In genomic region chr6:105388392-105388791, GRCh38 we compare ENCODE assay signal across 21 cellular contexts. TPM values are rescaled to one million over a fixed set of nuclear protein-coding genes. Genes with fewer than 3 reads are reported as not detected.
DNase-seq lines count a peak whose midpoint lies in the region; ATAC-seq and TF ChIP-seq lines count a peak whose summit lies in the region.
"Had no signal": no experiment of that assay in that cellular context is flagged by ENCODE, and none has a peak within 500 bp of the region (broad histone marks: within the 10 kb centered on the region; RNA-seq: fewer than 3 reads in every experiment).

No MANE protein-coding gene starts in this region.

- H2AFZ ChIP-seq in PC-9: no peak overlapping the region

- CTCF ChIA-PET in Caco-2 (lab: Charles Lee): interaction anchor here (1.1 to 1.4 kb wide), 2 partner anchors 14 to 27 kb away, joined by 4 read pairs; partner anchors contain the start of gene PREP
- CTCF ChIA-PET in PC-9 (lab: Charles Lee): interaction anchor here (1.0 kb wide), 1 partner anchor 13 kb away, joined by 4 read pairs; no protein-coding TSS in a partner anchor

- ATAC-seq in mucosa of descending colon: peak; percentile 74
- ATAC-seq in HG02870 (IDR thresholded peaks at IDR 0.05; ENCODE audit: unreplicated experiment): no peak
- ATAC-seq: A549, K562, PC-3 had no signal

- H3K9me3 ChIP-seq in Caco-2 (no peaks in the 10 kb centered on the region), PC-9 (ENCODE audit: insufficient read depth, low read depth) (no peaks in the 10 kb centered on the region), mucosa of descending colon (no peaks in the 10 kb centered on the region)
- H3K9me3 ChIP-seq: A549; BLaER1 treated with 17β-estradiol and CSF1 and Interleukin-3, amounts not matched to agents 10 nM and 100 nM; SJSA1 had no signal

- H3K4me2 ChIP-seq in PC-9: peak overlapping the region; percentile 66
- H3K4me2 ChIP-seq: A549 had no signal

- intact Hi-C loops in Caco-2 (cut with micrococcal nuclease; ENCODE audit: unreplicated experiment) (loop anchor here (1.0 kb wide), 1 partner anchor 14 kb away; no protein-coding TSS in a partner anchor), PC-9 (cut with micrococcal nuclease; ENCODE audit: unreplicated experiment) (loop anchor here (1.0 kb wide), 1 partner anchor 14 kb away; no protein-coding TSS in a partner anchor), mucosa of descending colon (cut with DNase I, micrococcal nuclease) (no loop called here)

- peak overlapping the region; percentile 82 for H3K27ac Mint-ChIP-seq in Caco-2 (ENCODE audit: unreplicated experiment)

- H3K4me3 ChIP-seq in Caco-2 (ENCODE audit: low read depth, low read length) (no peak overlapping the region), PC-9 (peak overlapping the region; percentile 5; the same call in 1 of the 2 replicates), epithelial cell of esophagus (ENCODE audit: low read length) (no peak overlapping the region), mucosa of descending colon (no peak overlapping the region)
- H3K4me3 ChIP-seq: A549; BLaER1 treated with 17β-estradiol and CSF1 and Interleukin-3, amounts not matched to agents 10 nM and 100 nM; K562; SJSA1 had no signal

- TF ChIP-seq CTCF in Caco-2 (IDR thresholded peaks at IDR 0.05; ENCODE audit: insufficient read depth in 1 of 2, low read depth in 1 of 2, low read length in 1 of 2, severe bottlenecking in 1 of 2, unreplicated experiment in 1 of 2) (no peak), PC-9 (conservative IDR thresholded peaks at IDR 0.05) (no peak), epithelial cell of esophagus (IDR thresholded peaks at IDR 0.05; ENCODE audit: insufficient read depth, low read depth, low read length, missing control alignments) (no peak), mucosa of descending colon (IDR thresholded peaks at IDR 0.05) (no peak)

- no TSS peak for BruUV-seq in Caco-2 (replicated peaks; lab: Mats Ljungman, UMichigan)
- no TSS peak for BruUV-seq in PC-9 (replicated peaks; lab: Mats Ljungman, UMichigan)

- peaks cover 33% of the 10 kb centered on the region for H3F3A ChIP-seq in PC-9 (ENCODE audit: insufficient read depth, low read depth)

- H3K9me2 ChIP-seq in PC-9 (ENCODE audit: insufficient read depth): no peaks in the 10 kb centered on the region

- peak overlapping the region; percentile 99 for H3K27ac ChIP-seq in PC-9
- H3K27ac ChIP-seq: A549; BLaER1 treated with 17β-estradiol and CSF1 and Interleukin-3, amounts not matched to agents 10 nM and 100 nM; HL-60; SJSA1 had no signal

- H3K4me3 Mint-ChIP-seq in Caco-2 (ENCODE audit: unreplicated experiment): no peak overlapping the region
- H3K4me3 Mint-ChIP-seq: H9 had no signal

- no peaks in the 10 kb centered on the region for H3K9me3 Mint-ChIP-seq in Caco-2 (ENCODE audit: unreplicated experiment)
- H3K9me3 Mint-ChIP-seq: H9 had no signal

- H3K27me3 ChIP-seq in Caco-2 (replicated peaks; ENCODE audit: control insufficient read depth, insufficient read depth, low read length) (no peaks in the 10 kb centered on the region), PC-9 (ENCODE audit: insufficient read depth, low read depth) (no peaks in the 10 kb centered on the region)
- H3K27me3 ChIP-seq: BLaER1 treated with 17β-estradiol and CSF1 and Interleukin-3, amounts not matched to agents 10 nM and 100 nM; SJSA1 had no signal

- H3K36me3 ChIP-seq in Caco-2 (ENCODE audit: control insufficient read depth, insufficient read depth, low read length) (peaks cover 7% of the 10 kb centered on the region), PC-9 (ENCODE audit: low read depth) (peaks cover 58% of the 10 kb centered on the region), mucosa of descending colon (ENCODE audit: low read depth) (no peaks in the 10 kb centered on the region)

- POLR2A ChIA-PET in Caco-2 (lab: Charles Lee) (interaction anchor here (0.5 to 1.6 kb wide), 2 partner anchors 14 to 25 kb away, joined by 3 to 7 read pairs; no protein-coding TSS in a partner anchor), PC-9 (lab: Charles Lee; ENCODE audit: unreplicated experiment) (interaction anchor here (0.6 to 1.1 kb wide), 2 partner anchors 15 to 924 kb away, joined by 5 to 7 read pairs; partner anchors contain the start of gene PREP)

- no peaks in the 10 kb centered on the region for H3K27me3 Mint-ChIP-seq in Caco-2 (ENCODE audit: insufficient read depth, unreplicated experiment)

- H3K4me1 Mint-ChIP-seq in Caco-2 (ENCODE audit: low read depth, unreplicated experiment): peaks cover 25% of the 10 kb centered on the region

- H4K20me1 ChIP-seq in PC-9 (ENCODE audit: insufficient read depth): no peaks in the 10 kb centered on the region

- H3K36me3 Mint-ChIP-seq in Caco-2 (ENCODE audit: insufficient read depth, unreplicated experiment): peaks cover 67% of the 10 kb centered on the region

- DNase-seq in Caco-2 (peak in 1 of 2 experiments; percentile 34), PC-9 (peak; percentile 6 to 99), epithelial cell of esophagus (ENCODE audit: low read depth) (peak; percentile 80), mucosa of descending colon (no peak), GDM1 (lab: John Stamatoyannopoulos, UW) (no peak), 8988T (no peak)
- DNase-seq: DMS153; EL; H9; NCI-H1436; NCI-H2029; NCI-H2171; NCI-H446 treated with DMSO at 0.1 percent for 48 hours; NK-92 treated with Interleukin-12 subunit alpha and Interleukin-12 subunit beta, amount 100 ng/mL, for 24 hours; PC-3 had no signal

- peaks cover 74% of the 10 kb centered on the region for H3K79me2 ChIP-seq in PC-9 (ENCODE audit: low read depth)

- H3K4me1 ChIP-seq in Caco-2 (peaks cover 58% of the 10 kb centered on the region), PC-9 (replicated peaks; ENCODE audit: insufficient read depth) (peaks cover 51% of the 10 kb centered on the region), mucosa of descending colon (ENCODE audit: low read depth) (peaks cover 23% of the 10 kb centered on the region)
- H3K4me1 ChIP-seq: SJSA1 had no signal

RNA-seq across cellular contexts. Expression of gene PREP, which starts 14.5 kb away (rescaled TPM):
- total RNA-seq in Caco-2 (2022) (66.5 and 69.9 TPM in 2 replicates), PC-9 (2021) (35.8 and 36.7 TPM in 2 replicates), mucosa of descending colon (10 to 100 TPM; 46.5 to 74.2 (median 72.3) TPM)

Comparison
In these comparisons a context has a peak if more than half of its experiments do, and no peak if none do; other contexts are left out.
1. DNase-seq: peak in PC-9 (2 of 2) and epithelial cell of esophagus (single experiment); none in mucosa of descending colon (0 of 3), GDM1 (single experiment) and 8988T (single experiment).
2. intact Hi-C loops: an anchor here in Caco-2 (1.0 kb wide) and PC-9 (1.0 kb wide); none called in mucosa of descending colon.